In the genomic region with DNA sequence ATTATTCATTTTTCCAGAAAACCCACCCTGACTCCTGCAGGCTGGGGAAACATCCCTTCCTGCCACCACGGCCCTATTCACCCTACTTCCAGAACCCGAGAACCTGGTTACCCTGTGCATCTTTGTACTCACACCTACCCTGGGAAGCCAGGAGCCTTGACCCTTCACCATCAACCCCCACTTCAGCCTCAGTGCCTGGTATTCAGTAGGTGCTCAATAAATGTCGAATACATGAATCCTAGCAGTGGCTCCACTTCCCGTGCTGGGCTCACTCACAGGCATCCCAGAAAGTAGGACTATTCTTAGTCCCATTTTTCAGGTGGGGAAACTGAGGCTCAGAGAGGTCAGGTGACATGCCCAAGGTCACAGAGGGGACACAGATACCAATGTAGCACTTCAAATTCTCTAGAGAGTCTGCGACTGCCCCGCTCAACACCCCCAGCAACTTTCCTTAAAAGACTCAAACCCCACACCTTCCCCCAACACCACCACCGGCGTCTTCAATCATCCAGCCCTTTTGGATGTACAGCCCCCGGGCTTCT, we compare ENCODE assay signal across 23 cellular contexts.
"Had no signal": no experiment of that assay in that cellular context is flagged by ENCODE, and none has a peak within 500 bp of the region (broad histone marks: within the 10 kb centered on the region; RNA-seq: fewer than 3 reads in every experiment).

No MANE protein-coding gene starts in this region.

- ATAC-seq: activated T-cell treated with anti-CD3 and anti-CD28 coated beads, Interleukin-2, amount 50 U/mL, for 4 hours; left lobe of liver; lower lobe of right lung; right cardiac atrium; SK-N-SH treated with all-trans-retinoic acid at 6 μM for 48 hours; stimulated activated naive B cell treated with anti-CD40 and anti-IgM and Interleukin-4, amounts not matched to agents 10 μg/mL and 1 μg/mL and 100 μg/mL, for 72 hours; T-cell had no signal

- H3K4me1 Mint-ChIP-seq: activated naive CD8-positive, alpha-beta T cell treated with anti-CD3 and anti-CD28 coated beads, Interleukin-2, amount 10 ng/mL, durations not matched to agents 7 days and 5 days had no signal

- H3K27ac ChIP-seq: lower lobe of right lung, ovary, thoracic aorta, VCaP had no signal

- H3K27me3 Mint-ChIP-seq: T-cell had no signal

- DNase-seq: activated CD4-positive, alpha-beta T cell treated with anti-CD3 and anti-CD28 coated beads, Interleukin-2, amount 50 U/mL, for 1 hour; activated CD4-positive, CD25-positive, alpha-beta regulatory T cell treated with anti-CD3 and anti-CD28 coated beads, Interleukin-2, amount 50 U/mL, for 72 hours; activated CD8-positive, alpha-beta memory T cell treated with anti-CD3 and anti-CD28 coated beads for 24 hours; activated CD8-positive, alpha-beta memory T cell treated with anti-CD3 and anti-CD28 coated beads, Interleukin-2, amount 50 U/mL, for 48 hours; activated naive CD4-positive, alpha-beta T cell treated with anti-CD3 and anti-CD28 coated beads for 36 hours; activated naive CD8-positive, alpha-beta T cell treated with anti-CD3 and anti-CD28 coated beads, Interleukin-2, amount 10 ng/mL, durations not matched to agents 7 days and 5 days; activated T-cell treated with anti-CD3 and anti-CD28 coated beads, Interleukin-2, amount 50 U/mL, for 4 hours; amniotic stem cell; cortex of kidney; kidney; lower lobe of right lung; naive B cell; ovary; right cardiac atrium; stimulated activated CD4-positive, alpha-beta T cell treated with anti-CD3 and anti-CD28 coated beads, Interleukin-1b, Interleukin-23, amount 100 ng/mL, for 48 hours; stimulated activated naive B cell treated with anti-CD40 and anti-IgM and Interleukin-4, amounts not matched to agents 10 μg/mL and 1 μg/mL and 100 μg/mL, for 72 hours; T-cell had no signal

- H3K36me3 Mint-ChIP-seq: activated naive CD8-positive, alpha-beta T cell treated with anti-CD3 and anti-CD28 coated beads, Interleukin-2, amount 10 ng/mL, durations not matched to agents 7 days and 5 days; naive B cell; stimulated activated naive B cell treated with anti-CD40 and anti-IgM and Interleukin-4, amounts not matched to agents 10 μg/mL and 1 μg/mL and 100 μg/mL, for 72 hours; T-cell had no signal

- H3K27ac Mint-ChIP-seq: activated naive CD4-positive, alpha-beta T cell treated with anti-CD3 and anti-CD28 coated beads for 36 hours; activated naive CD8-positive, alpha-beta T cell treated with anti-CD3 and anti-CD28 coated beads, Interleukin-2, amount 10 ng/mL, durations not matched to agents 7 days and 5 days; stimulated activated naive B cell treated with anti-CD40 and anti-IgM and Interleukin-4, amounts not matched to agents 10 μg/mL and 1 μg/mL and 100 μg/mL, for 72 hours; T-helper 2 cell treated with Interferon-gamma antibody and Interleukin-4, amounts not matched to agents 5 μg/mL and 100 μg/mL, for 36 hours had no signal

- H3K9me3 ChIP-seq: lower lobe of right lung, ovary, thoracic aorta had no signal

- H3K4me3 ChIP-seq: lower lobe of right lung, ovary, skin epidermis, thoracic aorta had no signal

- H3K27me3 ChIP-seq: ovary had no signal

- H3K9me3 Mint-ChIP-seq: activated naive CD4-positive, alpha-beta T cell treated with anti-CD3 and anti-CD28 coated beads for 36 hours; activated naive CD8-positive, alpha-beta T cell treated with anti-CD3 and anti-CD28 coated beads, Interleukin-2, amount 10 ng/mL, durations not matched to agents 7 days and 5 days; activated T-cell treated with anti-CD3 and anti-CD28 coated beads, Interleukin-2, amount 50 U/mL, for 4 hours; naive B cell; stimulated activated naive B cell treated with anti-CD40 and anti-IgM and Interleukin-4, amounts not matched to agents 10 μg/mL and 1 μg/mL and 100 μg/mL, for 72 hours; T-cell; T-helper 2 cell treated with Interferon-gamma antibody and Interleukin-4, amounts not matched to agents 5 μg/mL and 100 μg/mL, for 36 hours had no signal

- H3K36me3 ChIP-seq: lower lobe of right lung, ovary, thoracic aorta had no signal

- H3K4me3 Mint-ChIP-seq: activated naive CD4-positive, alpha-beta T cell treated with anti-CD3 and anti-CD28 coated beads for 36 hours; activated naive CD8-positive, alpha-beta T cell treated with anti-CD3 and anti-CD28 coated beads, Interleukin-2, amount 10 ng/mL, durations not matched to agents 7 days and 5 days; activated T-cell treated with anti-CD3 and anti-CD28 coated beads, Interleukin-2, amount 50 U/mL, for 4 hours; stimulated activated naive B cell treated with anti-CD40 and anti-IgM and Interleukin-4, amounts not matched to agents 10 μg/mL and 1 μg/mL and 100 μg/mL, for 72 hours; T-cell; T-helper 2 cell treated with Interferon-gamma antibody and Interleukin-4, amounts not matched to agents 5 μg/mL and 100 μg/mL, for 36 hours had no signal
